10 cellular contexts compared by ENCODE assay signal in genomic region chr1:54153548-54154439, GRCh38. TPM values are rescaled to one million over a fixed set of nuclear protein-coding genes. Genes with fewer than 3 reads are reported as not detected.
DNase-seq lines count a peak whose midpoint lies in the region; ATAC-seq, FAIRE-seq and TF ChIP-seq lines count a peak whose summit lies in the region.
"Had no signal": no experiment of that assay in that cellular context is flagged by ENCODE, and none has a peak within 500 bp of the region (broad histone marks: within the 10 kb centered on the region; RNA-seq: fewer than 3 reads in every experiment).

No MANE protein-coding gene starts in this region.

- peak overlapping the region; percentile 71 for H2AFZ ChIP-seq in keratinocyte (ENCODE audit: control insufficient read depth, low read length)

- no peaks in the 10 kb centered on the region for H3K9me3 Mint-ChIP-seq in activated CD4-positive, alpha-beta T cell treated with anti-CD3 and anti-CD28 coated beads, Interleukin-2, amount 10 ng/mL, durations not matched to agents 24 days and 14 days

- H3K4me3 ChIP-seq in keratinocyte (ENCODE audit: control insufficient read depth in 2 of 3, extremely low read depth in 1 of 3, insufficient read depth in 2 of 3, low read depth in 1 of 3, low read length in 3 of 3) = no peak overlapping the region
- no peak overlapping the region for H3K4me3 ChIP-seq in upper lobe of right lung

- H3K4me3 Mint-ChIP-seq in activated CD4-positive, alpha-beta T cell treated with anti-CD3 and anti-CD28 coated beads, Interleukin-2, amount 10 ng/mL, durations not matched to agents 24 days and 14 days = no peak overlapping the region

- H3K79me2 ChIP-seq in keratinocyte (ENCODE audit: control insufficient read depth, insufficient read depth, low read length) = no peaks in the 10 kb centered on the region

- intact Hi-C loops in upper lobe of right lung (cut with DNase I) = no loop called here
- intact Hi-C loops in activated CD4-positive, alpha-beta T cell treated with anti-CD3 and anti-CD28 coated beads, Interleukin-2, amount 10 ng/mL, durations not matched to agents 24 days and 14 days (cut with micrococcal nuclease) = no loop called here

- H3K9ac ChIP-seq in keratinocyte (ENCODE audit: control insufficient read depth, extremely low read depth, insufficient read depth, low read length) = no peak overlapping the region

- ATAC-seq in upper lobe of right lung = peak; percentile 77

- H3K4me1 ChIP-seq in keratinocyte (ENCODE audit: control insufficient read depth, extremely low read depth, insufficient read depth, low read length) = peaks cover 16% of the 10 kb centered on the region
- peaks cover 10% of the 10 kb centered on the region for H3K4me1 ChIP-seq in upper lobe of right lung

- H3K9me3 ChIP-seq in keratinocyte (ENCODE audit: control insufficient read depth, low read depth, low read length) (no peaks in the 10 kb centered on the region), upper lobe of right lung (no peaks in the 10 kb centered on the region)

- TF ChIP-seq CTCF in keratinocyte (optimal IDR thresholded peaks at IDR 0.05 in 1 of 3, IDR thresholded peaks at IDR 0.05 in 1 of 3, conservative IDR thresholded peaks at IDR 0.05 in 1 of 3; ENCODE audit: extremely low read depth in 1 of 3, insufficient read depth in 2 of 3, low read length in 3 of 3) (no peak), upper lobe of right lung (IDR thresholded peaks at IDR 0.05) (no peak)

- H3K4me2 ChIP-seq in keratinocyte (ENCODE audit: control insufficient read depth, extremely low read depth, insufficient read depth, low read depth, low read length) = peak overlapping the region; percentile 25

- H3K27ac Mint-ChIP-seq in activated CD4-positive, alpha-beta T cell treated with anti-CD3 and anti-CD28 coated beads, Interleukin-2, amount 10 ng/mL, durations not matched to agents 24 days and 14 days = no peak overlapping the region

- dilution Hi-C loops in keratinocyte (cut with MboI; ENCODE audit: extremely low pct_ligation_motif_present, low sequenced_read_pairs) = no loop called here

- H3K27ac ChIP-seq in keratinocyte (ENCODE audit: control insufficient read depth, insufficient read depth, low read length) (no peak overlapping the region), upper lobe of right lung (no peak overlapping the region)

- no peaks in the 10 kb centered on the region for H4K20me1 ChIP-seq in keratinocyte (ENCODE audit: control insufficient read depth, extremely low read depth, insufficient read depth, low read length)

- no peaks in the 10 kb centered on the region for H3K36me3 Mint-ChIP-seq in activated CD4-positive, alpha-beta T cell treated with anti-CD3 and anti-CD28 coated beads, Interleukin-2, amount 10 ng/mL, durations not matched to agents 24 days and 14 days (ENCODE audit: low read depth)

- no peaks in the 10 kb centered on the region for H3K4me1 Mint-ChIP-seq in activated CD4-positive, alpha-beta T cell treated with anti-CD3 and anti-CD28 coated beads, Interleukin-2, amount 10 ng/mL, durations not matched to agents 24 days and 14 days

- FAIRE-seq in keratinocyte (lab: Jason Lieb, UNC) = peak; percentile 52
- FAIRE-seq: A204.1 had no signal

- H3K9me1 ChIP-seq in keratinocyte (ENCODE audit: control insufficient read depth, extremely low read depth, insufficient read depth, low read length) = no peaks in the 10 kb centered on the region

- H3K36me3 ChIP-seq in keratinocyte (ENCODE audit: control insufficient read depth in 2 of 2, extremely low read depth in 1 of 2, insufficient read depth in 2 of 2, low read length in 2 of 2) = no peaks in the 10 kb centered on the region
- H3K36me3 ChIP-seq in upper lobe of right lung = no peaks in the 10 kb centered on the region

- no peaks in the 10 kb centered on the region for H3K27me3 Mint-ChIP-seq in activated CD4-positive, alpha-beta T cell treated with anti-CD3 and anti-CD28 coated beads, Interleukin-2, amount 10 ng/mL, durations not matched to agents 24 days and 14 days

- H3K27me3 ChIP-seq in keratinocyte (ENCODE audit: control insufficient read depth, extremely low read depth, insufficient read depth, low read length) (no peaks in the 10 kb centered on the region), upper lobe of right lung (no peaks in the 10 kb centered on the region)

- DNase-seq in NCI-H146 (lab: John Stamatoyannopoulos, UW) = peak; percentile 40
- DNase-seq in NCI-H146 treated with DMSO at 0.1 percent for 48 hours (lab: John Stamatoyannopoulos, UW; ENCODE audit: unreplicated experiment) = no peak
- DNase-seq in amniotic epithelial cell (ENCODE audit: low read depth) = peak; percentile 84
- no peak for DNase-seq in keratinocyte (ENCODE audit: low read depth, low spot score)
- no peak for DNase-seq in upper lobe of right lung
- DNase-seq in activated CD4-positive, alpha-beta T cell treated with anti-CD3 and anti-CD28 coated beads, Interleukin-2, amount 10 ng/mL, durations not matched to agents 24 days and 14 days = no peak
- no peak for DNase-seq in middle frontal gyrus (ENCODE audit: extremely low spot score, low spot score)
- no peak for DNase-seq in activated CD4-positive, CD25-positive, alpha-beta regulatory T cell treated with anti-CD3 and anti-CD28 coated beads, Interleukin-2, amount 50 U/mL, for 72 hours

RNA-seq across cellular contexts. Expression of gene CDCP2, which starts 1.0 kb away (rescaled TPM):
- polyA plus RNA-seq in keratinocyte = not detected in 3 replicates
- polyA plus RNA-seq in keratinocyte (2011; ENCODE audit: low read depth) = not detected
- not detected in 2 replicates for polyA plus RNA-seq in keratinocyte (2011; cell fraction: cytosol; rRNA removed)
- polyA plus RNA-seq in keratinocyte (2011; cell fraction: nucleus; rRNA removed) = not detected in 2 replicates
- not detected in 2 replicates for polyA plus RNA-seq in keratinocyte (2012; ENCODE audit: low replicate concordance)
- polyA minus RNA-seq in keratinocyte = not detected in 3 replicates
- polyA minus RNA-seq in keratinocyte (2011; cell fraction: cytosol; rRNA and poly(A)+ RNA removed) = not detected
- polyA minus RNA-seq in keratinocyte (2011; cell fraction: nucleus; rRNA and poly(A)+ RNA removed) = not detected in 2 replicates
- total RNA-seq in upper lobe of right lung = 0.35 TPM
- not detected in 2 replicates for total RNA-seq in activated CD4-positive, alpha-beta T cell treated with anti-CD3 and anti-CD28 coated beads, Interleukin-2, amount 10 ng/mL, durations not matched to agents 24 days and 14 days
- polyA plus RNA-seq: neural cell had no signal

RNA-seq across cellular contexts. Expression of gene CYB5RL, which starts 46.0 kb away (rescaled TPM):
- polyA plus RNA-seq in keratinocyte = 0.67 to 1.3 TPM (median 0.73 TPM) in 3 replicates
- 0.29 TPM for polyA plus RNA-seq in keratinocyte (2011; ENCODE audit: low read depth)
- polyA plus RNA-seq in keratinocyte (2011; cell fraction: cytosol; rRNA removed) = 0.62 and 0.75 TPM in 2 replicates
- 0.92 and 1.0 TPM in 2 replicates for polyA plus RNA-seq in keratinocyte (2011; cell fraction: nucleus; rRNA removed)
- 0.99 and 1.1 TPM in 2 replicates for polyA plus RNA-seq in keratinocyte (2012; ENCODE audit: low replicate concordance)
- polyA minus RNA-seq in keratinocyte = 1.1 to 2.1 TPM (median 1.5 TPM) in 3 replicates
- polyA minus RNA-seq in keratinocyte (2011; cell fraction: cytosol; rRNA and poly(A)+ RNA removed) = not detected
- 0.21 and 0.39 TPM in 2 replicates for polyA minus RNA-seq in keratinocyte (2011; cell fraction: nucleus; rRNA and poly(A)+ RNA removed)
- total RNA-seq in upper lobe of right lung = 8.8 TPM
- total RNA-seq in activated CD4-positive, alpha-beta T cell treated with anti-CD3 and anti-CD28 coated beads, Interleukin-2, amount 10 ng/mL, durations not matched to agents 24 days and 14 days = 10.1 and 11.3 TPM in 2 replicates

RNA-seq across cellular contexts. Expression of gene MRPL37, which starts 46.2 kb away (rescaled TPM):
- polyA plus RNA-seq in keratinocyte = 30.9 to 31.7 TPM (median 31.0 TPM) in 3 replicates
- 14.8 TPM for polyA plus RNA-seq in keratinocyte (2011; ENCODE audit: low read depth)
- 23.6 and 33.6 TPM in 2 replicates for polyA plus RNA-seq in keratinocyte (2011; cell fraction: cytosol; rRNA removed)
- 11.9 and 19.0 TPM in 2 replicates for polyA plus RNA-seq in keratinocyte (2011; cell fraction: nucleus; rRNA removed)
- 82.8 and 94.6 TPM in 2 replicates for polyA plus RNA-seq in keratinocyte (2012; ENCODE audit: low replicate concordance)
- polyA minus RNA-seq in keratinocyte = 24.4 to 43.2 TPM (median 24.8 TPM) in 3 replicates
- polyA minus RNA-seq in keratinocyte (2011; cell fraction: cytosol; rRNA and poly(A)+ RNA removed) = 18.8 TPM
- polyA minus RNA-seq in keratinocyte (2011; cell fraction: nucleus; rRNA and poly(A)+ RNA removed) = 5.7 and 5.8 TPM in 2 replicates
- 41.9 TPM for total RNA-seq in upper lobe of right lung
- 158 and 162 TPM in 2 replicates for total RNA-seq in activated CD4-positive, alpha-beta T cell treated with anti-CD3 and anti-CD28 coated beads, Interleukin-2, amount 10 ng/mL, durations not matched to agents 24 days and 14 days

Comparison
In these comparisons a context has a peak if more than half of its experiments do, and no peak if none do; other contexts are left out.
1. DNase-seq: peak in NCI-H146 (single experiment) and amniotic epithelial cell (single experiment); none in NCI-H146 treated with DMSO at 0.1 percent for 48 hours (single experiment), keratinocyte (single experiment), upper lobe of right lung (single experiment), activated CD4-positive, alpha-beta T cell treated with anti-CD3 and anti-CD28 coated beads, Interleukin-2, amount 10 ng/mL, durations not matched to agents 24 days and 14 days (single experiment), middle frontal gyrus (single experiment) and activated CD4-positive, CD25-positive, alpha-beta regulatory T cell treated with anti-CD3 and anti-CD28 coated beads, Interleukin-2, amount 50 U/mL, for 72 hours (single experiment).